ENCODE assay signal across 25 cellular contexts in the genomic region with DNA sequence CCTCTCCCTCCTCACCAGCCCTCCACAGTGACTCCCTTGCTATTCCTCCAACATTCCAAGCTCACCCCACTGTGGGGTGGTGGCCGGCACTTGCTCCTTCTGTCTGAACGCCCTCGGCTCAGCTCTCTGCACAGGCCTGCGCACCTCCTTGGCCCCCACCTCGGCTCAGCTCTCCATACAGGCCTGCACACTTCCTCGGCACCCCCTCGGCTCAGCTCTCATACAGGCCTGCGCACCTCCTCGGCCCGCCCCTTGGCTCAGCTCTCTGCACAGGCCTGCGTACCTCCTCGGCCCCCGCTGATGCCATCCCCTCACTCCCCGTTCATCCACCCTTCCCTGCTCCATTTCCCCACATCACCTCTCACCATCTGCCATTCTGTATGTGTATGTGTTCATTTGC.
"Had no signal": no experiment of that assay in that cellular context is flagged by ENCODE, and none has a peak within 500 bp of the region (broad histone marks: within the 10 kb centered on the region; RNA-seq: fewer than 3 reads in every experiment).

No MANE protein-coding gene starts in this region.

- H3K27me3 ChIP-seq: heart right ventricle, hepatocyte, neural progenitor cell, suprapubic skin, tibial artery, uterus had no signal

- H3K4me1 ChIP-seq: lower lobe of right lung, parathyroid adenoma, suprapubic skin, tibial artery, uterus had no signal

- H3K4me3 ChIP-seq: heart right ventricle, hepatocyte, lower lobe of right lung, neural progenitor cell, skin epidermis, suprapubic skin, thoracic aorta, tibial artery, uterus had no signal

- H3K9me3 Mint-ChIP-seq: natural killer cell, nephron progenitor cell, neural progenitor cell had no signal

- H3K27ac Mint-ChIP-seq: natural killer cell, nephron progenitor cell, neural progenitor cell, progenitor cell of endocrine pancreas had no signal

- H3K4me1 Mint-ChIP-seq: natural killer cell had no signal

- H3K9me3 ChIP-seq: heart right ventricle, lower lobe of right lung, neutrophil, suprapubic skin, thoracic aorta, tibial artery, uterus had no signal

- H3K4me3 Mint-ChIP-seq: natural killer cell, nephron progenitor cell, neural progenitor cell had no signal

- H3K36me3 ChIP-seq: lower lobe of right lung, neural progenitor cell, neutrophil, suprapubic skin, uterus had no signal

- DNase-seq: heart right ventricle; islet precursor cell; lower lobe of right lung; mammary epithelial cell; mesenchymal stem cell; natural killer cell; nephron progenitor cell; occipital lobe; stimulated activated CD4-positive, alpha-beta T cell treated with anti-CD3 and anti-CD28 coated beads, Interleukin-12 subunit alpha, Interleukin-12 subunit beta, amount 100 ng/mL, for 4 hours; stimulated activated CD4-positive, alpha-beta T cell treated with anti-CD3 and anti-CD28 coated beads, Interleukin-15, amount 100 ng/mL, for 24 hours; stimulated activated CD4-positive, alpha-beta T cell treated with anti-CD3 and anti-CD28 coated beads, Interleukin-2, amount 100 ng/mL, for 24 hours; stimulated activated CD4-positive, alpha-beta T cell treated with anti-CD3 and anti-CD28 coated beads, Interleukin-4, amount 100 ng/mL, for 1 hour; stimulated activated naive CD4-positive, alpha-beta T cell treated with Interleukin-2 at 50 U/mL for 16 hours; tibial artery; trophoblast cell; uterus had no signal

- H3K27ac ChIP-seq: heart right ventricle, hepatocyte, lower lobe of right lung, neural progenitor cell, neutrophil, parathyroid adenoma, skin epidermis, suprapubic skin, thoracic aorta, tibial artery, uterus had no signal

- ATAC-seq: lower lobe of right lung, natural killer cell, sciatic nerve had no signal

- H3K36me3 Mint-ChIP-seq: natural killer cell, neural progenitor cell had no signal
